ENCODE assay signal across 8 cellular contexts in the genomic region with DNA sequence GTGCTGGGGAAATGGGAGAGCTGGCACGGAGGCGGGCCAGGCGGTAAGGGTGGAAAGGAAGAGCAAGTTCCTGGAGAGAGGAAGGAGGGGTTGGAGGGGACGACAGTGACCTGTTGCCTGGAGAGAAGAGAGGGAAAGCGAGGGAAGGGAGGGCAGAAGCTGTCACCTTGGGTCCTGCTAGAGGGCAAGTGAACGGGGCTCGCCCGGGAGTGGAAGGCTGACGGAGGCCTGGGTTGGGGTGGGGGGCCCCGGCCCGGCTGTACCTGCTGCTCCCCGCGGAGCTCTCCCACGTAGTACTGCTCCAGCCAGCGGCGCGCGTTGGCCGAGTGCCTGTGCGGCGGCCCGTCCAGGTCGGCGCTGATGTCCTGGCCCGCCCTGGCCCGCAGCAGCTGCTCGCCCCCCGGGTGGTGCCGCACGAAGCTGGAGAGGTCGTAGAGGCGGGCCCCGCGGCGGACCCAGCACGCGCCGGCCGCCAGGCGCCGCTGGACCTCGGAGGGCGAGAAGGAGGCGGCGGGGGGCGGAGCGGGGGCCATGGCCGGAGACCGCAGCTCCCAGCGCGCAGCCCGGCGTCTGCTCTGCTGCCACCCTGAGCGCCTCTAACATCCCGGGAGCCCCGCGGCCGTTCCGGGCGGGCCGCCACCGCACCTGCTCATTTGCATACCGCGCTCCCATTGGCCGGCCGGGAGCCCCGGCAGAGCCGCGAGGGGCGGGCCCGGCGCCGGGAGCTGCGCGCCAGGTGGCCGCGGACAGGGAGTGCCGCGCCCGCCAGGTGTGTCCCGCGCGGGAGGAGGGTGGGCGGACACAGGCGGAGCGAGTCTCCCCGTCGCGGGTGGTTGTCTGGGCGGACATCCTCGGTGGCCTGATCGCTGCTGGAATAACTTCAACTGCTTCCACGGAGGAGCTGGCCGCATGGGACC. TPM values are rescaled to one million over a fixed set of nuclear protein-coding genes. Genes with fewer than 3 reads are reported as not detected.
DNase-seq lines count a peak whose midpoint lies in the region; ATAC-seq and TF ChIP-seq lines count a peak whose summit lies in the region.

A gene with protein sequence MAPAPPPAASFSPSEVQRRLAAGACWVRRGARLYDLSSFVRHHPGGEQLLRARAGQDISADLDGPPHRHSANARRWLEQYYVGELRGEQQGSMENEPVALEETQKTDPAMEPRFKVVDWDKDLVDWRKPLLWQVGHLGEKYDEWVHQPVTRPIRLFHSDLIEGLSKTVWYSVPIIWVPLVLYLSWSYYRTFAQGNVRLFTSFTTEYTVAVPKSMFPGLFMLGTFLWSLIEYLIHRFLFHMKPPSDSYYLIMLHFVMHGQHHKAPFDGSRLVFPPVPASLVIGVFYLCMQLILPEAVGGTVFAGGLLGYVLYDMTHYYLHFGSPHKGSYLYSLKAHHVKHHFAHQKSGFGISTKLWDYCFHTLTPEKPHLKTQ (minus strand): TSS at position 598 of the 917 bp plus-strand sequence. CDS start 65 bp downstream, at position 533.

- intact Hi-C loops in activated CD8-positive, alpha-beta T cell treated with anti-CD3 and anti-CD28 coated beads for 36 hours (cut with micrococcal nuclease) = no loop called here

- H3K36me3 Mint-ChIP-seq in activated CD8-positive, alpha-beta T cell treated with anti-CD3 and anti-CD28 coated beads for 36 hours (ENCODE audit: low read depth) = no peaks in the 10 kb centered on the region
- no peaks in the 10 kb centered on the region for H3K36me3 Mint-ChIP-seq in effector memory CD8-positive, alpha-beta T cell (ENCODE audit: insufficient read depth)

- peak; percentile 45 for TF ChIP-seq CTCF in activated CD8-positive, alpha-beta T cell treated with anti-CD3 and anti-CD28 coated beads for 36 hours (IDR thresholded peaks at IDR 0.05)

- DNase-seq in C1 segment of cervical spinal cord (lab: John Stamatoyannopoulos, UW) = peak in 12 of 14 donors; percentile 19 to 90 (median 70)
- peak; percentile 71 to 89 for DNase-seq in NCI-H524 (lab: John Stamatoyannopoulos, UW)
- peak; percentile 71 for DNase-seq in activated CD8-positive, alpha-beta T cell treated with anti-CD3 and anti-CD28 coated beads for 36 hours
- peak; percentile 17 to 47 (median 42) for DNase-seq in effector memory CD8-positive, alpha-beta T cell
- DNase-seq in stimulated activated CD8-positive, alpha-beta memory T cell treated with anti-CD3 and anti-CD28 coated beads, Interleukin-15, amount 100 ng/mL, for 4 hours (ENCODE audit: low read depth in 2 of 2) = peak; percentile 1 to 18

- H3K4me1 ChIP-seq in mesodermal cell (ENCODE audit: control insufficient read depth, insufficient read depth, low read length, poor library complexity, severe bottlenecking) = peaks cover 4% of the 10 kb centered on the region

- H3K36me3 ChIP-seq in mesodermal cell (ENCODE audit: control insufficient read depth, insufficient read depth, low read length) = no peaks in the 10 kb centered on the region

- no peaks in the 10 kb centered on the region for H3K9me3 ChIP-seq in mesodermal cell (ENCODE audit: control insufficient read depth, low read length)

- no peak within 1 kb of the TSS for H3K27ac Mint-ChIP-seq in activated CD8-positive, alpha-beta T cell treated with anti-CD3 and anti-CD28 coated beads for 36 hours
- H3K27ac Mint-ChIP-seq in effector memory CD8-positive, alpha-beta T cell = no peak within 1 kb of the TSS

- peak; percentile 89 for ATAC-seq in GM19324 (IDR thresholded peaks at IDR 0.05; ENCODE audit: low FRiP score, unreplicated experiment)
- peak; percentile 91 for ATAC-seq in HG03439 (IDR thresholded peaks at IDR 0.05; ENCODE audit: unreplicated experiment)
- ATAC-seq in activated CD8-positive, alpha-beta T cell treated with anti-CD3 and anti-CD28 coated beads for 36 hours = peak; percentile 97
- ATAC-seq in effector memory CD8-positive, alpha-beta T cell (replicated peaks) = peak; percentile 94

- peaks cover 6% of the 10 kb centered on the region for H3K4me1 Mint-ChIP-seq in activated CD8-positive, alpha-beta T cell treated with anti-CD3 and anti-CD28 coated beads for 36 hours (ENCODE audit: low read depth)
- peaks cover 11 to 14% of the 10 kb centered on the region in 2 donors for H3K4me1 Mint-ChIP-seq in effector memory CD8-positive, alpha-beta T cell (ENCODE audit: low read depth in 2 of 2)

- H3K4me3 ChIP-seq in mesodermal cell (ENCODE audit: extremely low read depth, insufficient read depth, low read length, poor library complexity, severe bottlenecking) = peak within 1 kb of the TSS; percentile 34

- 2 to 3% methylated on average over 51 to 83 of the region's 94 CpGs for WGBS in mesodermal cell (ENCODE audit: insufficient coverage in 2 of 2), 2 experiments

- peaks cover 28% of the 10 kb centered on the region for H3K27me3 Mint-ChIP-seq in activated CD8-positive, alpha-beta T cell treated with anti-CD3 and anti-CD28 coated beads for 36 hours
- peaks cover 44 to 55% of the 10 kb centered on the region in 2 donors for H3K27me3 Mint-ChIP-seq in effector memory CD8-positive, alpha-beta T cell

- POLR2A ChIA-PET in activated CD8-positive, alpha-beta T cell treated with anti-CD3 and anti-CD28 coated beads for 36 hours (lab: Charles Lee) = interaction anchor here (0.9 to 1.1 kb wide), 4 partner anchors 10 to 118 kb away, joined by 3 read pairs; no protein-coding TSS in a partner anchor

- no peaks in the 10 kb centered on the region for H3K9me3 Mint-ChIP-seq in activated CD8-positive, alpha-beta T cell treated with anti-CD3 and anti-CD28 coated beads for 36 hours
- H3K9me3 Mint-ChIP-seq in effector memory CD8-positive, alpha-beta T cell = no peaks in the 10 kb centered on the region

- H3K27ac ChIP-seq in mesodermal cell (ENCODE audit: low read depth, low read length, severe bottlenecking) = no peak within 1 kb of the TSS

- CTCF ChIA-PET in activated CD8-positive, alpha-beta T cell treated with anti-CD3 and anti-CD28 coated beads for 36 hours (lab: Charles Lee) = interaction anchor here (0.7 to 1.2 kb wide), 4 partner anchors 22 to 88 kb away, joined by 3 to 4 read pairs (median 3); no protein-coding TSS in a partner anchor

- peak within 1 kb of the TSS; percentile 37 for H3K4me3 Mint-ChIP-seq in activated CD8-positive, alpha-beta T cell treated with anti-CD3 and anti-CD28 coated beads for 36 hours
- H3K4me3 Mint-ChIP-seq in effector memory CD8-positive, alpha-beta T cell = peak within 1 kb of the TSS; percentile 81 to 82

RNA-seq across cellular contexts. Expression of the gene that starts here (rescaled TPM):
- total RNA-seq in activated CD8-positive, alpha-beta T cell treated with anti-CD3 and anti-CD28 coated beads for 36 hours = not detected
- polyA plus RNA-seq in mesodermal cell (2013, experiment 1 of 2) = not detected
- polyA plus RNA-seq in mesodermal cell (2013, experiment 2 of 2) = not detected

Comparison
In these comparisons a context has a peak if more than half of its experiments do, and no peak if none do; other contexts are left out.
1. Peak in DNase-seq and ATAC-seq in activated CD8-positive, alpha-beta T cell treated with anti-CD3 and anti-CD28 coated beads for 36 hours; RNA of the gene not detected or under 1 TPM.
2. DNase-seq: peak in every context shown above with its lines; median percentile 80 in NCI-H524; 71 in activated CD8-positive, alpha-beta T cell treated with anti-CD3 and anti-CD28 coated beads for 36 hours; 70 in C1 segment of cervical spinal cord; 42 in effector memory CD8-positive, alpha-beta T cell; 10 in stimulated activated CD8-positive, alpha-beta memory T cell treated with anti-CD3 and anti-CD28 coated beads, Interleukin-15, amount 100 ng/mL, for 4 hours.